In genomic region chr5:18114161-18114802, GRCh38 we compare ENCODE assay signal across 1 cellular context.
TF ChIP-seq lines count a peak whose summit lies in the region.

No MANE protein-coding gene starts in this region.

TF ChIP-seq in GM23338, 12 proteins besides CTCF, POLR2A, EP300 and RAD21 (continued from another document):
- TF ChIP-seq, protein P1, sequence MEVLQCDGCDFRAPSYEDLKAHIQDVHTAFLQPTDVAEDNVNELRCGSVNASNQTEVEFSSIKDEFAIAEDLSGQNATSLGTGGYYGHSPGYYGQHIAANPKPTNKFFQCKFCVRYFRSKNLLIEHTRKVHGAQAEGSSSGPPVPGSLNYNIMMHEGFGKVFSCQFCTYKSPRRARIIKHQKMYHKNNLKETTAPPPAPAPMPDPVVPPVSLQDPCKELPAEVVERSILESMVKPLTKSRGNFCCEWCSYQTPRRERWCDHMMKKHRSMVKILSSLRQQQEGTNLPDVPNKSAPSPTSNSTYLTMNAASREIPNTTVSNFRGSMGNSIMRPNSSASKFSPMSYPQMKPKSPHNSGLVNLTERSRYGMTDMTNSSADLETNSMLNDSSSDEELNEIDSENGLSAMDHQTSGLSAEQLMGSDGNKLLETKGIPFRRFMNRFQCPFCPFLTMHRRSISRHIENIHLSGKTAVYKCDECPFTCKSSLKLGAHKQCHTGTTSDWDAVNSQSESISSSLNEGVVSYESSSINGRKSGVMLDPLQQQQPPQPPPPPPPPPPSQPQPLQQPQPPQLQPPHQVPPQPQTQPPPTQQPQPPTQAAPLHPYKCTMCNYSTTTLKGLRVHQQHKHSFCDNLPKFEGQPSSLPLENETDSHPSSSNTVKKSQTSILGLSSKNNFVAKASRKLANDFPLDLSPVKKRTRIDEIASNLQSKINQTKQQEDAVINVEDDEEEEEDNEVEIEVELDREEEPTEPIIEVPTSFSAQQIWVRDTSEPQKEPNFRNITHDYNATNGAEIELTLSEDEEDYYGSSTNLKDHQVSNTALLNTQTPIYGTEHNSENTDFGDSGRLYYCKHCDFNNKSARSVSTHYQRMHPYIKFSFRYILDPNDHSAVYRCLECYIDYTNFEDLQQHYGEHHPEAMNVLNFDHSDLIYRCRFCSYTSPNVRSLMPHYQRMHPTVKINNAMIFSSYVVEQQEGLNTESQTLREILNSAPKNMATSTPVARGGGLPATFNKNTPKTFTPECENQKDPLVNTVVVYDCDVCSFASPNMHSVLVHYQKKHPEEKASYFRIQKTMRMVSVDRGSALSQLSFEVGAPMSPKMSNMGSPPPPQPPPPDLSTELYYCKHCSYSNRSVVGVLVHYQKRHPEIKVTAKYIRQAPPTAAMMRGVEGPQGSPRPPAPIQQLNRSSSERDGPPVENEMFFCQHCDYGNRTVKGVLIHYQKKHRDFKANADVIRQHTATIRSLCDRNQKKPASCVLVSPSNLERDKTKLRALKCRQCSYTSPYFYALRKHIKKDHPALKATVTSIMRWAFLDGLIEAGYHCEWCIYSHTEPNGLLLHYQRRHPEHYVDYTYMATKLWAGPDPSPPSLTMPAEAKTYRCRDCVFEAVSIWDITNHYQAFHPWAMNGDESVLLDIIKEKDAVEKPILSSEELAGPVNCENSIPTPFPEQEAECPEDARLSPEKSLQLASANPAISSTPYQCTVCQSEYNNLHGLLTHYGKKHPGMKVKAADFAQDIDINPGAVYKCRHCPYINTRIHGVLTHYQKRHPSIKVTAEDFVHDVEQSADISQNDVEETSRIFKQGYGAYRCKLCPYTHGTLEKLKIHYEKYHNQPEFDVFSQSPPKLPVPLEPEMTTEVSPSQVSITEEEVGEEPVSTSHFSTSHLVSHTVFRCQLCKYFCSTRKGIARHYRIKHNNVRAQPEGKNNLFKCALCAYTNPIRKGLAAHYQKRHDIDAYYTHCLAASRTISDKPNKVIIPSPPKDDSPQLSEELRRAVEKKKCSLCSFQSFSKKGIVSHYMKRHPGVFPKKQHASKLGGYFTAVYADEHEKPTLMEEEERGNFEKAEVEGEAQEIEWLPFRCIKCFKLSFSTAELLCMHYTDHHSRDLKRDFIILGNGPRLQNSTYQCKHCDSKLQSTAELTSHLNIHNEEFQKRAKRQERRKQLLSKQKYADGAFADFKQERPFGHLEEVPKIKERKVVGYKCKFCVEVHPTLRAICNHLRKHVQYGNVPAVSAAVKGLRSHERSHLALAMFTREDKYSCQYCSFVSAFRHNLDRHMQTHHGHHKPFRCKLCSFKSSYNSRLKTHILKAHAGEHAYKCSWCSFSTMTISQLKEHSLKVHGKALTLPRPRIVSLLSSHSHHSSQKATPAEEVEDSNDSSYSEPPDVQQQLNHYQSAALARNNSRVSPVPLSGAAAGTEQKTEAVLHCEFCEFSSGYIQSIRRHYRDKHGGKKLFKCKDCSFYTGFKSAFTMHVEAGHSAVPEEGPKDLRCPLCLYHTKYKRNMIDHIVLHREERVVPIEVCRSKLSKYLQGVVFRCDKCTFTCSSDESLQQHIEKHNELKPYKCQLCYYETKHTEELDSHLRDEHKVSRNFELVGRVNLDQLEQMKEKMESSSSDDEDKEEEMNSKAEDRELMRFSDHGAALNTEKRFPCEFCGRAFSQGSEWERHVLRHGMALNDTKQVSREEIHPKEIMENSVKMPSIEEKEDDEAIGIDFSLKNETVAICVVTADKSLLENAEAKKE (CRISPR knock-in tag; IDR thresholded peaks at IDR 0.05): no peak
- TF ChIP-seq, protein P2, sequence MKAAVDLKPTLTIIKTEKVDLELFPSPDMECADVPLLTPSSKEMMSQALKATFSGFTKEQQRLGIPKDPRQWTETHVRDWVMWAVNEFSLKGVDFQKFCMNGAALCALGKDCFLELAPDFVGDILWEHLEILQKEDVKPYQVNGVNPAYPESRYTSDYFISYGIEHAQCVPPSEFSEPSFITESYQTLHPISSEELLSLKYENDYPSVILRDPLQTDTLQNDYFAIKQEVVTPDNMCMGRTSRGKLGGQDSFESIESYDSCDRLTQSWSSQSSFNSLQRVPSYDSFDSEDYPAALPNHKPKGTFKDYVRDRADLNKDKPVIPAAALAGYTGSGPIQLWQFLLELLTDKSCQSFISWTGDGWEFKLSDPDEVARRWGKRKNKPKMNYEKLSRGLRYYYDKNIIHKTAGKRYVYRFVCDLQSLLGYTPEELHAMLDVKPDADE (IDR thresholded peaks at IDR 0.05): no peak
- TF ChIP-seq NANOG (IDR thresholded peaks at IDR 0.05; ENCODE audit: borderline replicate concordance): no peak
- TF ChIP-seq JUNB (IDR thresholded peaks at IDR 0.05; ENCODE audit: unreplicated experiment): no peak
- TF ChIP-seq, protein P3, sequence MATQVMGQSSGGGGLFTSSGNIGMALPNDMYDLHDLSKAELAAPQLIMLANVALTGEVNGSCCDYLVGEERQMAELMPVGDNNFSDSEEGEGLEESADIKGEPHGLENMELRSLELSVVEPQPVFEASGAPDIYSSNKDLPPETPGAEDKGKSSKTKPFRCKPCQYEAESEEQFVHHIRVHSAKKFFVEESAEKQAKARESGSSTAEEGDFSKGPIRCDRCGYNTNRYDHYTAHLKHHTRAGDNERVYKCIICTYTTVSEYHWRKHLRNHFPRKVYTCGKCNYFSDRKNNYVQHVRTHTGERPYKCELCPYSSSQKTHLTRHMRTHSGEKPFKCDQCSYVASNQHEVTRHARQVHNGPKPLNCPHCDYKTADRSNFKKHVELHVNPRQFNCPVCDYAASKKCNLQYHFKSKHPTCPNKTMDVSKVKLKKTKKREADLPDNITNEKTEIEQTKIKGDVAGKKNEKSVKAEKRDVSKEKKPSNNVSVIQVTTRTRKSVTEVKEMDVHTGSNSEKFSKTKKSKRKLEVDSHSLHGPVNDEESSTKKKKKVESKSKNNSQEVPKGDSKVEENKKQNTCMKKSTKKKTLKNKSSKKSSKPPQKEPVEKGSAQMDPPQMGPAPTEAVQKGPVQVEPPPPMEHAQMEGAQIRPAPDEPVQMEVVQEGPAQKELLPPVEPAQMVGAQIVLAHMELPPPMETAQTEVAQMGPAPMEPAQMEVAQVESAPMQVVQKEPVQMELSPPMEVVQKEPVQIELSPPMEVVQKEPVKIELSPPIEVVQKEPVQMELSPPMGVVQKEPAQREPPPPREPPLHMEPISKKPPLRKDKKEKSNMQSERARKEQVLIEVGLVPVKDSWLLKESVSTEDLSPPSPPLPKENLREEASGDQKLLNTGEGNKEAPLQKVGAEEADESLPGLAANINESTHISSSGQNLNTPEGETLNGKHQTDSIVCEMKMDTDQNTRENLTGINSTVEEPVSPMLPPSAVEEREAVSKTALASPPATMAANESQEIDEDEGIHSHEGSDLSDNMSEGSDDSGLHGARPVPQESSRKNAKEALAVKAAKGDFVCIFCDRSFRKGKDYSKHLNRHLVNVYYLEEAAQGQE (IDR thresholded peaks at IDR 0.05; ENCODE audit: unreplicated experiment): no peak
- no peak for TF ChIP-seq ZNF114 (CRISPR knock-in tag; IDR thresholded peaks at IDR 0.05)
- no peak for TF ChIP-seq ZNF331 (CRISPR knock-in tag; IDR thresholded peaks at IDR 0.05; ENCODE audit: low read depth)
- no peak for TF ChIP-seq POLR2AphosphoS5 (IDR thresholded peaks at IDR 0.05; ENCODE audit: low read depth)
- TF ChIP-seq CREB1 (CRISPR knock-in tag; IDR thresholded peaks at IDR 0.05; ENCODE audit: low read depth): no peak
